ENCODE assay signal across 9 cellular contexts in genomic region chr16:88382491-88383400, GRCh38. TPM values are rescaled to one million over a fixed set of nuclear protein-coding genes. Genes with fewer than 3 reads are reported as not detected.
DNase-seq lines count a peak whose midpoint lies in the region; ATAC-seq and TF ChIP-seq lines count a peak whose summit lies in the region.
"Had no signal": no experiment of that assay in that cellular context is flagged by ENCODE, and none has a peak within 500 bp of the region (broad histone marks: within the 10 kb centered on the region; RNA-seq: fewer than 3 reads in every experiment).

Gene ZNF469, plus strand, starts transcription at chr16:88382959. Its CDS starts 44,512 bp downstream, at chr16:88427471.

- intact Hi-C loops in activated CD8-positive, alpha-beta T cell treated with anti-CD3 and anti-CD28 coated beads for 36 hours (cut with micrococcal nuclease) = no loop called here
- intact Hi-C loops in left colon (cut with DNase I, micrococcal nuclease) (no loop called here), tibial artery (cut with DNase I; ENCODE audit: low total_unique reads) (no loop called here)

- H3K27ac Mint-ChIP-seq in activated CD8-positive, alpha-beta T cell treated with anti-CD3 and anti-CD28 coated beads for 36 hours = no peak within 1 kb of the TSS
- H3K27ac Mint-ChIP-seq in activated CD8-positive, alpha-beta T cell treated with anti-CD3 and anti-CD28 coated beads, Interleukin-2, amount 10 ng/mL, durations not matched to agents 7 days and 5 days = no peak within 1 kb of the TSS
- H3K27ac Mint-ChIP-seq in chondrocyte (ENCODE audit: unreplicated experiment) = peak within 1 kb of the TSS; percentile 90
- H3K27ac Mint-ChIP-seq: IgD-negative memory B cell had no signal

- H3K27ac ChIP-seq in tibial artery = peak within 1 kb of the TSS in 1 of 2 donors; percentile 47

- peak within 1 kb of the TSS; percentile 44 to 59 for H3K4me3 ChIP-seq in tibial artery

- peaks cover 0 to 26% (median 16%) of the 10 kb centered on the region in 4 donors for H3K4me1 ChIP-seq in tibial artery

- H3K9me3 Mint-ChIP-seq in activated CD8-positive, alpha-beta T cell treated with anti-CD3 and anti-CD28 coated beads for 36 hours = no peaks in the 10 kb centered on the region
- H3K9me3 Mint-ChIP-seq in activated CD8-positive, alpha-beta T cell treated with anti-CD3 and anti-CD28 coated beads, Interleukin-2, amount 10 ng/mL, durations not matched to agents 7 days and 5 days (ENCODE audit: insufficient read depth) = no peaks in the 10 kb centered on the region
- no peaks in the 10 kb centered on the region for H3K9me3 Mint-ChIP-seq in chondrocyte (ENCODE audit: low read depth)
- H3K9me3 Mint-ChIP-seq: IgD-negative memory B cell had no signal

- peaks cover 31% of the 10 kb centered on the region for H3K27me3 Mint-ChIP-seq in activated CD8-positive, alpha-beta T cell treated with anti-CD3 and anti-CD28 coated beads for 36 hours
- peaks cover 33% of the 10 kb centered on the region for H3K27me3 Mint-ChIP-seq in activated CD8-positive, alpha-beta T cell treated with anti-CD3 and anti-CD28 coated beads, Interleukin-2, amount 10 ng/mL, durations not matched to agents 7 days and 5 days (ENCODE audit: low read depth)
- H3K27me3 Mint-ChIP-seq in chondrocyte (ENCODE audit: low read depth) = no peaks in the 10 kb centered on the region

- no peak for TF ChIP-seq CTCF in activated CD8-positive, alpha-beta T cell treated with anti-CD3 and anti-CD28 coated beads for 36 hours (IDR thresholded peaks at IDR 0.05)
- TF ChIP-seq CTCF in chondrocyte (IDR thresholded peaks at IDR 0.05) (no peak), tibial artery (IDR thresholded peaks at IDR 0.05) (no peak)

- DNase-seq in activated CD8-positive, alpha-beta T cell treated with anti-CD3 and anti-CD28 coated beads for 36 hours = no peak
- no peak for DNase-seq in activated CD8-positive, alpha-beta T cell treated with anti-CD3 and anti-CD28 coated beads, Interleukin-2, amount 10 ng/mL, durations not matched to agents 7 days and 5 days
- DNase-seq in chondrocyte (ENCODE audit: low spot score) (peak; percentile 68), left colon (no peak), tibial artery (peak in 1 of 2 donors; percentile 64), NCI-H2227 (lab: John Stamatoyannopoulos, UW; ENCODE audit: unreplicated experiment) (no peak), NCI-H2171 treated with DMSO at 0.1 percent for 48 hours (lab: John Stamatoyannopoulos, UW) (no peak)

- no peaks in the 10 kb centered on the region for H3K36me3 Mint-ChIP-seq in activated CD8-positive, alpha-beta T cell treated with anti-CD3 and anti-CD28 coated beads for 36 hours (ENCODE audit: low read depth)
- no peaks in the 10 kb centered on the region for H3K36me3 Mint-ChIP-seq in activated CD8-positive, alpha-beta T cell treated with anti-CD3 and anti-CD28 coated beads, Interleukin-2, amount 10 ng/mL, durations not matched to agents 7 days and 5 days (ENCODE audit: low read depth)
- H3K36me3 Mint-ChIP-seq in chondrocyte (ENCODE audit: low read depth) = peaks cover 3% of the 10 kb centered on the region
- H3K36me3 Mint-ChIP-seq: IgD-negative memory B cell had no signal

- POLR2A ChIA-PET in activated CD8-positive, alpha-beta T cell treated with anti-CD3 and anti-CD28 coated beads for 36 hours (lab: Charles Lee) = no interaction called here
- POLR2A ChIA-PET in activated CD8-positive, alpha-beta T cell treated with anti-CD3 and anti-CD28 coated beads, Interleukin-2, amount 10 ng/mL, durations not matched to agents 7 days and 5 days (lab: Charles Lee) = no interaction called here

- H3K4me1 Mint-ChIP-seq in activated CD8-positive, alpha-beta T cell treated with anti-CD3 and anti-CD28 coated beads for 36 hours (ENCODE audit: low read depth) = peaks cover 4% of the 10 kb centered on the region
- H3K4me1 Mint-ChIP-seq in activated CD8-positive, alpha-beta T cell treated with anti-CD3 and anti-CD28 coated beads, Interleukin-2, amount 10 ng/mL, durations not matched to agents 7 days and 5 days (ENCODE audit: low read depth) = peaks cover 4% of the 10 kb centered on the region
- H3K4me1 Mint-ChIP-seq in chondrocyte (ENCODE audit: low read depth) = peaks cover 44% of the 10 kb centered on the region

- no peak within 1 kb of the TSS for H3K4me3 Mint-ChIP-seq in activated CD8-positive, alpha-beta T cell treated with anti-CD3 and anti-CD28 coated beads for 36 hours
- H3K4me3 Mint-ChIP-seq in activated CD8-positive, alpha-beta T cell treated with anti-CD3 and anti-CD28 coated beads, Interleukin-2, amount 10 ng/mL, durations not matched to agents 7 days and 5 days = no peak within 1 kb of the TSS
- peak within 1 kb of the TSS; percentile 80 for H3K4me3 Mint-ChIP-seq in chondrocyte (ENCODE audit: unreplicated experiment)

- CTCF ChIA-PET in activated CD8-positive, alpha-beta T cell treated with anti-CD3 and anti-CD28 coated beads for 36 hours (lab: Charles Lee) = no interaction called here
- CTCF ChIA-PET in activated CD8-positive, alpha-beta T cell treated with anti-CD3 and anti-CD28 coated beads, Interleukin-2, amount 10 ng/mL, durations not matched to agents 7 days and 5 days (lab: Charles Lee) = no interaction called here

- no peaks in the 10 kb centered on the region for H3K36me3 ChIP-seq in tibial artery

- H3K9me3 ChIP-seq in tibial artery = no peaks in the 10 kb centered on the region

- ATAC-seq in activated CD8-positive, alpha-beta T cell treated with anti-CD3 and anti-CD28 coated beads for 36 hours = peak; percentile 20
- no peak for ATAC-seq in activated CD8-positive, alpha-beta T cell treated with anti-CD3 and anti-CD28 coated beads, Interleukin-2, amount 10 ng/mL, durations not matched to agents 7 days and 5 days
- ATAC-seq in left colon (peak; percentile 54), HG02852 (IDR thresholded peaks at IDR 0.05; ENCODE audit: unreplicated experiment) (no peak)

- H3K27me3 ChIP-seq in tibial artery = peaks cover 0 to 17% of the 10 kb centered on the region in 2 donors

RNA-seq across cellular contexts. Expression of gene ZNF469, which starts in this region (rescaled TPM):
- total RNA-seq in activated CD8-positive, alpha-beta T cell treated with anti-CD3 and anti-CD28 coated beads for 36 hours = under 1 TPM; 0.45 to 0.56 TPM
- under 1 TPM; 0.66 to 0.83 TPM for total RNA-seq in activated CD8-positive, alpha-beta T cell treated with anti-CD3 and anti-CD28 coated beads, Interleukin-2, amount 10 ng/mL, durations not matched to agents 7 days and 5 days
- total RNA-seq in chondrocyte (19.0 to 62.8 TPM (median 60.5 TPM) in 3 replicates), left colon (under 1 TPM; 0.27 to 0.70 TPM)

Comparison
In these comparisons a context has a peak if more than half of its experiments do, and no peak if none do; other contexts are left out.
1. RNA of gene ZNF469 (total RNA-seq): 19.0 to 62.8 TPM in chondrocyte; 0.66 to 0.83 TPM in activated CD8-positive, alpha-beta T cell treated with anti-CD3 and anti-CD28 coated beads, Interleukin-2, amount 10 ng/mL, durations not matched to agents 7 days and 5 days, 0.27 to 0.70 TPM in left colon and 0.45 to 0.56 TPM in activated CD8-positive, alpha-beta T cell treated with anti-CD3 and anti-CD28 coated beads for 36 hours; every median in the first group is over 10 times any median in the second.
2. Peak in ATAC-seq in activated CD8-positive, alpha-beta T cell treated with anti-CD3 and anti-CD28 coated beads for 36 hours; RNA of the gene not detected or under 1 TPM.
3. Peak in ATAC-seq in left colon; RNA of the gene not detected or under 1 TPM.